Comparison of ENCODE assay signal across 1 cellular context in the genomic region with DNA sequence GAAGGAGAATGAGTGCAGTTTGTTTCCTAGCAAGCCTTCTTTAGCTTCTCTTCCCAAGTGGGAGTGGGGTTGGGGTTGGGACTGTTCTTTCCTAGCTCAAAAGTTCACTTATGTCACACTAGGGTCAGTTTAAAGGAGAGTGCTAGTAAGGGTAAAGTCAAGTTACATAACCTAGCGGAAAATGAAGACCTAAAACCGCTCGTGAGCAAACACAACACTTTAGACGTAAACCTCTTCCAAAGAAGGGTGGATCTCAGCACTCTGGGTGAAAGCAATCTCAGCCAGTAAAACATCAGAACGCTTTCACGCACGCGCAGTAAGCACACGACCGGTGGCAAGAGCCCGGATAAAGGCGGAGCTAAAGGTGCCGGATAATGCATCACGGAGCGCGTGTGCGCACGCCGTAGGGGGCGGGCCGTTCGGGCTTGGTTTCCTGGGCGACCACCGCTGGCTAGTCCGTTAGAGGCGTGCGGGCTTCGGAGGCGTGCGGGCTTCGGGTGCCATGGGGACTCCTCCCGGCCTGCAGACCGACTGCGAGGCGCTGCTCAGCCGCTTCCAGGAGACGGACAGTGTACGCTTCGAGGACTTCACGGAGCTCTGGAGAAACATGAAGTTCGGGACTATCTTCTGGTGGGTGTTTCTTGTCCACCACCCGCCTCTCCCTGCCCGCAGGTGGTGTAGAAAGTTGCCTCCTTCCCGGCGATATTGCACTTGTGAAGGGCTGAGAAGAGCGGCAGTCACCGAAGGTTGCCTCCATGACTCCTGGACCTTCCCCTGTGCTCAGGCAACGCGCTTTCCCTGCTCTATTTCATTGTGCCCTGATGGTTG.
TF ChIP-seq lines count a peak whose summit lies in the region.

A gene with protein sequence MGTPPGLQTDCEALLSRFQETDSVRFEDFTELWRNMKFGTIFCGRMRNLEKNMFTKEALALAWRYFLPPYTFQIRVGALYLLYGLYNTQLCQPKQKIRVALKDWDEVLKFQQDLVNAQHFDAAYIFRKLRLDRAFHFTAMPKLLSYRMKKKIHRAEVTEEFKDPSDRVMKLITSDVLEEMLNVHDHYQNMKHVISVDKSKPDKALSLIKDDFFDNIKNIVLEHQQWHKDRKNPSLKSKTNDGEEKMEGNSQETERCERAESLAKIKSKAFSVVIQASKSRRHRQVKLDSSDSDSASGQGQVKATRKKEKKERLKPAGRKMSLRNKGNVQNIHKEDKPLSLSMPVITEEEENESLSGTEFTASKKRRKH (plus strand): TSS at position 462 of the 828 bp plus-strand sequence. CDS start 41 bp downstream, at position 503.

TF ChIP-seq in WTC11, 78 proteins besides CTCF, POLR2A, EP300 and RAD21 (continued from another document and continues in another):
- TF ChIP-seq, protein P1, sequence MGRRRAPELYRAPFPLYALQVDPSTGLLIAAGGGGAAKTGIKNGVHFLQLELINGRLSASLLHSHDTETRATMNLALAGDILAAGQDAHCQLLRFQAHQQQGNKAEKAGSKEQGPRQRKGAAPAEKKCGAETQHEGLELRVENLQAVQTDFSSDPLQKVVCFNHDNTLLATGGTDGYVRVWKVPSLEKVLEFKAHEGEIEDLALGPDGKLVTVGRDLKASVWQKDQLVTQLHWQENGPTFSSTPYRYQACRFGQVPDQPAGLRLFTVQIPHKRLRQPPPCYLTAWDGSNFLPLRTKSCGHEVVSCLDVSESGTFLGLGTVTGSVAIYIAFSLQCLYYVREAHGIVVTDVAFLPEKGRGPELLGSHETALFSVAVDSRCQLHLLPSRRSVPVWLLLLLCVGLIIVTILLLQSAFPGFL (CRISPR knock-in tag; IDR thresholded peaks at IDR 0.05; ENCODE audit: borderline replicate concordance) = no peak
- TF ChIP-seq SMAD3 (CRISPR knock-in tag; IDR thresholded peaks at IDR 0.05; ENCODE audit: borderline replicate concordance) (no peak), TEAD4 (CRISPR knock-in tag; IDR thresholded peaks at IDR 0.05) (no peak), EMX1 (CRISPR knock-in tag; IDR thresholded peaks at IDR 0.05) (no peak), PRRX2 (CRISPR knock-in tag; IDR thresholded peaks at IDR 0.05) (no peak), NFE2L1 (CRISPR knock-in tag; IDR thresholded peaks at IDR 0.05) (no peak), ZNF416 (CRISPR knock-in tag; IDR thresholded peaks at IDR 0.05) (no peak), NR3C1 (CRISPR knock-in tag; conservative IDR thresholded peaks at IDR 0.05; ENCODE audit: low read depth) (no peak), GRHL2 (CRISPR knock-in tag; IDR thresholded peaks at IDR 0.05; ENCODE audit: insufficient replicate concordance, severe bottlenecking) (no peak), CREB1 (CRISPR knock-in tag; IDR thresholded peaks at IDR 0.05) (no peak), ZNF219 (CRISPR knock-in tag; IDR thresholded peaks at IDR 0.05; ENCODE audit: borderline replicate concordance) (no peak), ZNF396 (CRISPR knock-in tag; IDR thresholded peaks at IDR 0.05; ENCODE audit: borderline replicate concordance) (no peak), JAZF1 (CRISPR knock-in tag; IDR thresholded peaks at IDR 0.05) (no peak), RELA (CRISPR knock-in tag; IDR thresholded peaks at IDR 0.05; ENCODE audit: borderline replicate concordance) (no peak), SP1 (CRISPR knock-in tag; conservative IDR thresholded peaks at IDR 0.05) (peak; percentile 71), ESRRA (CRISPR knock-in tag; IDR thresholded peaks at IDR 0.05; ENCODE audit: borderline replicate concordance) (no peak), IRF2 (CRISPR knock-in tag; IDR thresholded peaks at IDR 0.05; ENCODE audit: borderline replicate concordance, low read depth) (no peak)
- TF ChIP-seq, protein P2, sequence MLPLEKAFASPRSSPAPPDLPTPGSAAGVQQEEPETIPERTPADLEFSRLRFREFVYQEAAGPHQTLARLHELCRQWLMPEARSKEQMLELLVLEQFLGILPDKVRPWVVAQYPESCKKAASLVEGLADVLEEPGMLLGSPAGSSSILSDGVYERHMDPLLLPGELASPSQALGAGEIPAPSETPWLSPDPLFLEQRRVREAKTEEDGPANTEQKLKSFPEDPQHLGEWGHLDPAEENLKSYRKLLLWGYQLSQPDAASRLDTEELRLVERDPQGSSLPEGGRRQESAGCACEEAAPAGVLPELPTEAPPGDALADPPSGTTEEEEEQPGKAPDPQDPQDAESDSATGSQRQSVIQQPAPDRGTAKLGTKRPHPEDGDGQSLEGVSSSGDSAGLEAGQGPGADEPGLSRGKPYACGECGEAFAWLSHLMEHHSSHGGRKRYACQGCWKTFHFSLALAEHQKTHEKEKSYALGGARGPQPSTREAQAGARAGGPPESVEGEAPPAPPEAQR (CRISPR knock-in tag; IDR thresholded peaks at IDR 0.05) = no peak
- TF ChIP-seq, protein P3, sequence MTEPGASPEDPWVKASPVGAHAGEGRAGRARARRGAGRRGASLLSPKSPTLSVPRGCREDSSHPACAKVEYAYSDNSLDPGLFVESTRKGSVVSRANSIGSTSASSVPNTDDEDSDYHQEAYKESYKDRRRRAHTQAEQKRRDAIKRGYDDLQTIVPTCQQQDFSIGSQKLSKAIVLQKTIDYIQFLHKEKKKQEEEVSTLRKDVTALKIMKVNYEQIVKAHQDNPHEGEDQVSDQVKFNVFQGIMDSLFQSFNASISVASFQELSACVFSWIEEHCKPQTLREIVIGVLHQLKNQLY (CRISPR knock-in tag; IDR thresholded peaks at IDR 0.05) = no peak
- TF ChIP-seq, protein P4, sequence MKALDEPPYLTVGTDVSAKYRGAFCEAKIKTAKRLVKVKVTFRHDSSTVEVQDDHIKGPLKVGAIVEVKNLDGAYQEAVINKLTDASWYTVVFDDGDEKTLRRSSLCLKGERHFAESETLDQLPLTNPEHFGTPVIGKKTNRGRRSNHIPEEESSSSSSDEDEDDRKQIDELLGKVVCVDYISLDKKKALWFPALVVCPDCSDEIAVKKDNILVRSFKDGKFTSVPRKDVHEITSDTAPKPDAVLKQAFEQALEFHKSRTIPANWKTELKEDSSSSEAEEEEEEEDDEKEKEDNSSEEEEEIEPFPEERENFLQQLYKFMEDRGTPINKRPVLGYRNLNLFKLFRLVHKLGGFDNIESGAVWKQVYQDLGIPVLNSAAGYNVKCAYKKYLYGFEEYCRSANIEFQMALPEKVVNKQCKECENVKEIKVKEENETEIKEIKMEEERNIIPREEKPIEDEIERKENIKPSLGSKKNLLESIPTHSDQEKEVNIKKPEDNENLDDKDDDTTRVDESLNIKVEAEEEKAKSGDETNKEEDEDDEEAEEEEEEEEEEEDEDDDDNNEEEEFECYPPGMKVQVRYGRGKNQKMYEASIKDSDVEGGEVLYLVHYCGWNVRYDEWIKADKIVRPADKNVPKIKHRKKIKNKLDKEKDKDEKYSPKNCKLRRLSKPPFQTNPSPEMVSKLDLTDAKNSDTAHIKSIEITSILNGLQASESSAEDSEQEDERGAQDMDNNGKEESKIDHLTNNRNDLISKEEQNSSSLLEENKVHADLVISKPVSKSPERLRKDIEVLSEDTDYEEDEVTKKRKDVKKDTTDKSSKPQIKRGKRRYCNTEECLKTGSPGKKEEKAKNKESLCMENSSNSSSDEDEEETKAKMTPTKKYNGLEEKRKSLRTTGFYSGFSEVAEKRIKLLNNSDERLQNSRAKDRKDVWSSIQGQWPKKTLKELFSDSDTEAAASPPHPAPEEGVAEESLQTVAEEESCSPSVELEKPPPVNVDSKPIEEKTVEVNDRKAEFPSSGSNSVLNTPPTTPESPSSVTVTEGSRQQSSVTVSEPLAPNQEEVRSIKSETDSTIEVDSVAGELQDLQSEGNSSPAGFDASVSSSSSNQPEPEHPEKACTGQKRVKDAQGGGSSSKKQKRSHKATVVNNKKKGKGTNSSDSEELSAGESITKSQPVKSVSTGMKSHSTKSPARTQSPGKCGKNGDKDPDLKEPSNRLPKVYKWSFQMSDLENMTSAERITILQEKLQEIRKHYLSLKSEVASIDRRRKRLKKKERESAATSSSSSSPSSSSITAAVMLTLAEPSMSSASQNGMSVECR (CRISPR knock-in tag; IDR thresholded peaks at IDR 0.05; ENCODE audit: borderline replicate concordance) = peak; percentile 47; the same call in 1 of the 2 replicates
- TF ChIP-seq, protein P5, sequence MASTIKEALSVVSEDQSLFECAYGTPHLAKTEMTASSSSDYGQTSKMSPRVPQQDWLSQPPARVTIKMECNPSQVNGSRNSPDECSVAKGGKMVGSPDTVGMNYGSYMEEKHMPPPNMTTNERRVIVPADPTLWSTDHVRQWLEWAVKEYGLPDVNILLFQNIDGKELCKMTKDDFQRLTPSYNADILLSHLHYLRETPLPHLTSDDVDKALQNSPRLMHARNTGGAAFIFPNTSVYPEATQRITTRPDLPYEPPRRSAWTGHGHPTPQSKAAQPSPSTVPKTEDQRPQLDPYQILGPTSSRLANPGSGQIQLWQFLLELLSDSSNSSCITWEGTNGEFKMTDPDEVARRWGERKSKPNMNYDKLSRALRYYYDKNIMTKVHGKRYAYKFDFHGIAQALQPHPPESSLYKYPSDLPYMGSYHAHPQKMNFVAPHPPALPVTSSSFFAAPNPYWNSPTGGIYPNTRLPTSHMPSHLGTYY (CRISPR knock-in tag; IDR thresholded peaks at IDR 0.05) = no peak
- TF ChIP-seq, protein P6, sequence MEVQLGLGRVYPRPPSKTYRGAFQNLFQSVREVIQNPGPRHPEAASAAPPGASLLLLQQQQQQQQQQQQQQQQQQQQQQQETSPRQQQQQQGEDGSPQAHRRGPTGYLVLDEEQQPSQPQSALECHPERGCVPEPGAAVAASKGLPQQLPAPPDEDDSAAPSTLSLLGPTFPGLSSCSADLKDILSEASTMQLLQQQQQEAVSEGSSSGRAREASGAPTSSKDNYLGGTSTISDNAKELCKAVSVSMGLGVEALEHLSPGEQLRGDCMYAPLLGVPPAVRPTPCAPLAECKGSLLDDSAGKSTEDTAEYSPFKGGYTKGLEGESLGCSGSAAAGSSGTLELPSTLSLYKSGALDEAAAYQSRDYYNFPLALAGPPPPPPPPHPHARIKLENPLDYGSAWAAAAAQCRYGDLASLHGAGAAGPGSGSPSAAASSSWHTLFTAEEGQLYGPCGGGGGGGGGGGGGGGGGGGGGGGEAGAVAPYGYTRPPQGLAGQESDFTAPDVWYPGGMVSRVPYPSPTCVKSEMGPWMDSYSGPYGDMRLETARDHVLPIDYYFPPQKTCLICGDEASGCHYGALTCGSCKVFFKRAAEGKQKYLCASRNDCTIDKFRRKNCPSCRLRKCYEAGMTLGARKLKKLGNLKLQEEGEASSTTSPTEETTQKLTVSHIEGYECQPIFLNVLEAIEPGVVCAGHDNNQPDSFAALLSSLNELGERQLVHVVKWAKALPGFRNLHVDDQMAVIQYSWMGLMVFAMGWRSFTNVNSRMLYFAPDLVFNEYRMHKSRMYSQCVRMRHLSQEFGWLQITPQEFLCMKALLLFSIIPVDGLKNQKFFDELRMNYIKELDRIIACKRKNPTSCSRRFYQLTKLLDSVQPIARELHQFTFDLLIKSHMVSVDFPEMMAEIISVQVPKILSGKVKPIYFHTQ (CRISPR knock-in tag; IDR thresholded peaks at IDR 0.05) = no peak
- TF ChIP-seq, protein P7, sequence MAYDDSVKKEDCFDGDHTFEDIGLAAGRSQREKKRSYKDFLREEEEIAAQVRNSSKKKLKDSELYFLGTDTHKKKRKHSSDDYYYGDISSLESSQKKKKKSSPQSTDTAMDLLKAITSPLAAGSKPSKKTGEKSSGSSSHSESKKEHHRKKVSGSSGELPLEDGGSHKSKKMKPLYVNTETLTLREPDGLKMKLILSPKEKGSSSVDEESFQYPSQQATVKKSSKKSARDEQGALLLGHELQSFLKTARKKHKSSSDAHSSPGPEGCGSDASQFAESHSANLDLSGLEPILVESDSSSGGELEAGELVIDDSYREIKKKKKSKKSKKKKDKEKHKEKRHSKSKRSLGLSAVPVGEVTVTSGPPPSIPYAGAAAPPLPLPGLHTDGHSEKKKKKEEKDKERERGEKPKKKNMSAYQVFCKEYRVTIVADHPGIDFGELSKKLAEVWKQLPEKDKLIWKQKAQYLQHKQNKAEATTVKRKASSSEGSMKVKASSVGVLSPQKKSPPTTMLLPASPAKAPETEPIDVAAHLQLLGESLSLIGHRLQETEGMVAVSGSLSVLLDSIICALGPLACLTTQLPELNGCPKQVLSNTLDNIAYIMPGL (CRISPR knock-in tag; IDR thresholded peaks at IDR 0.05) = no peak; the same call in 1 of the 2 replicates
- TF ChIP-seq, protein P8, sequence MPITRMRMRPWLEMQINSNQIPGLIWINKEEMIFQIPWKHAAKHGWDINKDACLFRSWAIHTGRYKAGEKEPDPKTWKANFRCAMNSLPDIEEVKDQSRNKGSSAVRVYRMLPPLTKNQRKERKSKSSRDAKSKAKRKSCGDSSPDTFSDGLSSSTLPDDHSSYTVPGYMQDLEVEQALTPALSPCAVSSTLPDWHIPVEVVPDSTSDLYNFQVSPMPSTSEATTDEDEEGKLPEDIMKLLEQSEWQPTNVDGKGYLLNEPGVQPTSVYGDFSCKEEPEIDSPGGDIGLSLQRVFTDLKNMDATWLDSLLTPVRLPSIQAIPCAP (CRISPR knock-in tag; IDR thresholded peaks at IDR 0.05) = no peak
- TF ChIP-seq, protein P9, sequence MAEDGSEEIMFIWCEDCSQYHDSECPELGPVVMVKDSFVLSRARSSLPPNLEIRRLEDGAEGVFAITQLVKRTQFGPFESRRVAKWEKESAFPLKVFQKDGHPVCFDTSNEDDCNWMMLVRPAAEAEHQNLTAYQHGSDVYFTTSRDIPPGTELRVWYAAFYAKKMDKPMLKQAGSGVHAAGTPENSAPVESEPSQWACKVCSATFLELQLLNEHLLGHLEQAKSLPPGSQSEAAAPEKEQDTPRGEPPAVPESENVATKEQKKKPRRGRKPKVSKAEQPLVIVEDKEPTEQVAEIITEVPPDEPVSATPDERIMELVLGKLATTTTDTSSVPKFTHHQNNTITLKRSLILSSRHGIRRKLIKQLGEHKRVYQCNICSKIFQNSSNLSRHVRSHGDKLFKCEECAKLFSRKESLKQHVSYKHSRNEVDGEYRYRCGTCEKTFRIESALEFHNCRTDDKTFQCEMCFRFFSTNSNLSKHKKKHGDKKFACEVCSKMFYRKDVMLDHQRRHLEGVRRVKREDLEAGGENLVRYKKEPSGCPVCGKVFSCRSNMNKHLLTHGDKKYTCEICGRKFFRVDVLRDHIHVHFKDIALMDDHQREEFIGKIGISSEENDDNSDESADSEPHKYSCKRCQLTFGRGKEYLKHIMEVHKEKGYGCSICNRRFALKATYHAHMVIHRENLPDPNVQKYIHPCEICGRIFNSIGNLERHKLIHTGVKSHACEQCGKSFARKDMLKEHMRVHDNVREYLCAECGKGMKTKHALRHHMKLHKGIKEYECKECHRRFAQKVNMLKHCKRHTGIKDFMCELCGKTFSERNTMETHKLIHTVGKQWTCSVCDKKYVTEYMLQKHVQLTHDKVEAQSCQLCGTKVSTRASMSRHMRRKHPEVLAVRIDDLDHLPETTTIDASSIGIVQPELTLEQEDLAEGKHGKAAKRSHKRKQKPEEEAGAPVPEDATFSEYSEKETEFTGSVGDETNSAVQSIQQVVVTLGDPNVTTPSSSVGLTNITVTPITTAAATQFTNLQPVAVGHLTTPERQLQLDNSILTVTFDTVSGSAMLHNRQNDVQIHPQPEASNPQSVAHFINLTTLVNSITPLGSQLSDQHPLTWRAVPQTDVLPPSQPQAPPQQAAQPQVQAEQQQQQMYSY (CRISPR knock-in tag; IDR thresholded peaks at IDR 0.05) = no peak
- TF ChIP-seq, protein P10, sequence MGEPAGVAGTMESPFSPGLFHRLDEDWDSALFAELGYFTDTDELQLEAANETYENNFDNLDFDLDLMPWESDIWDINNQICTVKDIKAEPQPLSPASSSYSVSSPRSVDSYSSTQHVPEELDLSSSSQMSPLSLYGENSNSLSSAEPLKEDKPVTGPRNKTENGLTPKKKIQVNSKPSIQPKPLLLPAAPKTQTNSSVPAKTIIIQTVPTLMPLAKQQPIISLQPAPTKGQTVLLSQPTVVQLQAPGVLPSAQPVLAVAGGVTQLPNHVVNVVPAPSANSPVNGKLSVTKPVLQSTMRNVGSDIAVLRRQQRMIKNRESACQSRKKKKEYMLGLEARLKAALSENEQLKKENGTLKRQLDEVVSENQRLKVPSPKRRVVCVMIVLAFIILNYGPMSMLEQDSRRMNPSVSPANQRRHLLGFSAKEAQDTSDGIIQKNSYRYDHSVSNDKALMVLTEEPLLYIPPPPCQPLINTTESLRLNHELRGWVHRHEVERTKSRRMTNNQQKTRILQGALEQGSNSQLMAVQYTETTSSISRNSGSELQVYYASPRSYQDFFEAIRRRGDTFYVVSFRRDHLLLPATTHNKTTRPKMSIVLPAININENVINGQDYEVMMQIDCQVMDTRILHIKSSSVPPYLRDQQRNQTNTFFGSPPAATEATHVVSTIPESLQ (CRISPR knock-in tag; IDR thresholded peaks at IDR 0.05) = no peak
